Comparison of ENCODE assay signal across 17 cellular contexts in genomic region chr5:107290780-107291398, GRCh38.
DNase-seq lines count a peak whose midpoint lies in the region; ATAC-seq, FAIRE-seq and TF ChIP-seq lines count a peak whose summit lies in the region.
"Had no signal": no experiment of that assay in that cellular context is flagged by ENCODE, and none has a peak within 500 bp of the region (broad histone marks: within the 10 kb centered on the region; RNA-seq: fewer than 3 reads in every experiment).

No MANE protein-coding gene starts in this region.

- POLR2A ChIA-PET in PC-3 (lab: Charles Lee; ENCODE audit: unreplicated experiment): no interaction called here
- POLR2A ChIA-PET in endothelial cell of umbilical vein (lab: Charles Lee): no interaction called here

- BruUV-seq in PC-3 (replicated peaks; lab: Mats Ljungman, UMichigan): no TSS peak
- BruUV-seq in endothelial cell of umbilical vein (replicated peaks; lab: Mats Ljungman, UMichigan): no TSS peak

- no peaks in the 10 kb centered on the region for H3K9me3 ChIP-seq in PC-3 (ENCODE audit: low read length)
- no peaks in the 10 kb centered on the region for H3K9me3 ChIP-seq in endothelial cell of umbilical vein (replicated peaks; ENCODE audit: control insufficient read depth, insufficient read depth, low read length)

- H3K27ac Mint-ChIP-seq in nephron: peak overlapping the region; percentile 13 to 67 (median 44)

- intact Hi-C loops in PC-3 (cut with micrococcal nuclease): no loop called here
- intact Hi-C loops in endothelial cell of umbilical vein (cut with micrococcal nuclease): no loop called here

- no peak overlapping the region for H2AFZ ChIP-seq in PC-3 (ENCODE audit: low read length)
- H2AFZ ChIP-seq in endothelial cell of umbilical vein (ENCODE audit: low read depth, low read length): no peak overlapping the region

- H3K9me3 Mint-ChIP-seq in nephron: peaks cover 2% of the 10 kb centered on the region

- TF ChIP-seq POLR2A in endothelial cell of umbilical vein (IDR thresholded peaks at IDR 0.05; ENCODE audit: low read depth, low read length): no peak

- TF ChIP-seq CTCF in PC-3 (conservative IDR thresholded peaks at IDR 0.05; ENCODE audit: low read depth, low read length) (no peak), endothelial cell of umbilical vein (IDR thresholded peaks at IDR 0.05; ENCODE audit: extremely low read depth in 1 of 2, insufficient read depth in 1 of 2, low read depth in 1 of 2, low read length in 2 of 2) (no peak), nephron (IDR thresholded peaks at IDR 0.05; ENCODE audit: unreplicated experiment in 3 of 3) (no peak)

- H3K9me1 ChIP-seq in endothelial cell of umbilical vein (replicated peaks; ENCODE audit: control insufficient read depth, extremely low read depth, insufficient read depth, low read length): no peaks in the 10 kb centered on the region

- H3K9ac ChIP-seq in PC-3 (ENCODE audit: low read length): no peak overlapping the region
- H3K9ac ChIP-seq in endothelial cell of umbilical vein (replicated peaks; ENCODE audit: extremely low read depth, insufficient read depth, low read length): no peak overlapping the region

- H3K4me2 ChIP-seq in PC-3 (ENCODE audit: low read length) (no peak overlapping the region), endothelial cell of umbilical vein (ENCODE audit: insufficient read depth, low read length) (no peak overlapping the region)

- peaks cover 19% of the 10 kb centered on the region for H3K27me3 Mint-ChIP-seq in nephron (ENCODE audit: low read depth)

- CTCF ChIA-PET in PC-3 (lab: Charles Lee): no interaction called here
- CTCF ChIA-PET in endothelial cell of umbilical vein (lab: Charles Lee): interaction anchor here (0.6 kb wide), 1 partner anchor 281 kb away, joined by 4 read pairs; no protein-coding TSS in a partner anchor

- FAIRE-seq in endothelial cell of umbilical vein (lab: Jason Lieb, UNC): no peak
- FAIRE-seq: G401.6, K562 had no signal

- H3K27me3 ChIP-seq in PC-3 (ENCODE audit: low read length): no peaks in the 10 kb centered on the region
- no peaks in the 10 kb centered on the region for H3K27me3 ChIP-seq in endothelial cell of umbilical vein (ENCODE audit: control insufficient read depth in 2 of 2, insufficient read depth in 2 of 2, low read length in 2 of 2)

- H3F3A ChIP-seq in PC-3 (ENCODE audit: low read length, unreplicated experiment): no peaks in the 10 kb centered on the region

- peaks cover 16% of the 10 kb centered on the region for H3K4me1 Mint-ChIP-seq in nephron

- no peak overlapping the region for H3K4me3 ChIP-seq in PC-3 (ENCODE audit: low read length)
- no peak overlapping the region for H3K4me3 ChIP-seq in endothelial cell of umbilical vein (replicated peaks in 1 of 3; ENCODE audit: insufficient read depth in 1 of 3, low read depth in 1 of 3, low read length in 3 of 3)
- H3K4me3 ChIP-seq: K562 had no signal

- ATAC-seq in PC-3: 0 out of 2 replicates have a peak, but pooled peaks have one; percentile 35
- no peak for ATAC-seq in GM18858 (IDR thresholded peaks at IDR 0.05; ENCODE audit: unreplicated experiment)
- ATAC-seq in GM21367 (IDR thresholded peaks at IDR 0.05; ENCODE audit: unreplicated experiment): no peak
- ATAC-seq: K562 had no signal

- H4K20me1 ChIP-seq in PC-3 (ENCODE audit: low read length) (no peaks in the 10 kb centered on the region), endothelial cell of umbilical vein (replicated peaks; ENCODE audit: control insufficient read depth, extremely low read depth, insufficient read depth, low read length) (no peaks in the 10 kb centered on the region)

- H3K79me2 ChIP-seq in PC-3 (ENCODE audit: low read length) (no peaks in the 10 kb centered on the region), endothelial cell of umbilical vein (ENCODE audit: control insufficient read depth, insufficient read depth, low read length) (no peaks in the 10 kb centered on the region)

- dilution Hi-C loops in endothelial cell of umbilical vein (cut with MboI; ENCODE audit: extremely low pct_ligation_motif_present, low sequenced_read_pairs): no loop called here

- H3K4me1 ChIP-seq in PC-3 (ENCODE audit: insufficient read depth, low read length): peaks cover 1% of the 10 kb centered on the region; the same call in 1 of the 2 replicates
- peaks cover 7% of the 10 kb centered on the region for H3K4me1 ChIP-seq in endothelial cell of umbilical vein (ENCODE audit: control insufficient read depth, extremely low read depth, insufficient read depth, low read length)

- H3K36me3 ChIP-seq in PC-3 (ENCODE audit: low read depth, low read length): no peaks in the 10 kb centered on the region
- H3K36me3 ChIP-seq in endothelial cell of umbilical vein (ENCODE audit: control insufficient read depth in 2 of 2, extremely low read depth in 1 of 2, insufficient read depth in 2 of 2, low read length in 2 of 2): no peaks in the 10 kb centered on the region

- no peaks in the 10 kb centered on the region for H3K9me2 ChIP-seq in PC-3 (replicated peaks; ENCODE audit: low read length)

- H3K36me3 Mint-ChIP-seq in nephron (ENCODE audit: low read depth): no peaks in the 10 kb centered on the region

- no peak overlapping the region for H3K4me3 Mint-ChIP-seq in nephron

- DNase-seq in PC-3 (no peak), endothelial cell of umbilical vein (ENCODE audit: low read depth, low spot score) (peak; percentile 71), glomerular visceral epithelial cell (ENCODE audit: extremely low spot score) (no peak)
- DNase-seq in activated CD8-positive, alpha-beta memory T cell treated with anti-CD3 and anti-CD28 coated beads, Interleukin-2, amount 50 U/mL, for 48 hours: no peak
- DNase-seq: ACHN, AML-193, GOT3, NCI-H1092 treated with DMSO at 0.1 percent for 48 hours, NCI-H2081, NCI-H2171 treated with DMSO at 0.1 percent for 48 hours, NCI-H446 treated with DMSO at 0.1 percent for 48 hours, Right ventricle myocardium superior had no signal

- no peak overlapping the region for H3K27ac ChIP-seq in PC-3 (ENCODE audit: low read length)
- H3K27ac ChIP-seq in endothelial cell of umbilical vein (ENCODE audit: insufficient read depth, low read depth, low read length): no peak overlapping the region

TF ChIP-seq in endothelial cell of umbilical vein, 7 proteins besides CTCF, POLR2A, EP300 and RAD21:
- TF ChIP-seq FOS (IDR thresholded peaks at IDR 0.05; ENCODE audit: borderline replicate concordance, insufficient read depth, low read length): peak; percentile 58
- peak; percentile 7 for TF ChIP-seq GATA2 (IDR thresholded peaks at IDR 0.05; ENCODE audit: insufficient read depth, insufficient read length, low read depth, low read length)
- TF ChIP-seq MAX (IDR thresholded peaks at IDR 0.05; ENCODE audit: insufficient read depth, insufficient read length): no peak
- TF ChIP-seq EZH2 (IDR thresholded peaks at IDR 0.05; ENCODE audit: borderline replicate concordance, low read depth, low read length, severe bottlenecking): no peak
- no peak for TF ChIP-seq MYC (IDR thresholded peaks at IDR 0.05; ENCODE audit: low read depth, low read length)
- TF ChIP-seq POLR2AphosphoS5 (IDR thresholded peaks at IDR 0.05; ENCODE audit: insufficient read depth, low read depth, low read length): no peak
- TF ChIP-seq JUN (IDR thresholded peaks at IDR 0.05; ENCODE audit: borderline replicate concordance, insufficient read depth, insufficient read length, low read depth): no peak
